In genomic region chr1:201990427-201990826, GRCh38 we compare ENCODE assay signal across 2 cellular contexts.
A peak's percentile ranks its signal among the peaks of the same experiment; 100 is the strongest.
TF ChIP-seq lines count a peak whose summit lies in the region.

No MANE protein-coding gene starts in this region.

TF ChIP-seq in SK-N-SH, 30 proteins besides CTCF, POLR2A, EP300 and RAD21:
- TF ChIP-seq IRF3 (IDR thresholded peaks at IDR 0.05; ENCODE audit: low read depth, low read length) (no peak), RCOR1 (IDR thresholded peaks at IDR 0.05; ENCODE audit: low read length) (peak; percentile 69), GATA2 (CRISPR knock-in tag; IDR thresholded peaks at IDR 0.05) (peak; percentile 59; the same call in 1 of the 2 replicates)

TF ChIP-seq in K562, 482 proteins besides CTCF, POLR2A, EP300 and RAD21:
- no peak for TF ChIP-seq KDM4B (IDR thresholded peaks at IDR 0.05; ENCODE audit: borderline replicate concordance in 2 of 2, low read depth in 1 of 2)
- TF ChIP-seq SNAPC5 (CRISPR knock-in tag; IDR thresholded peaks at IDR 0.05), result no peak
- TF ChIP-seq CCAR2 (IDR thresholded peaks at IDR 0.05; ENCODE audit: low read depth, low read length), result no peak
- no peak for TF ChIP-seq HNRNPUL1 (IDR thresholded peaks at IDR 0.05; ENCODE audit: low read length)
TF ChIP-seq in K562: peak in this region for 0.
